ENCODE assay signal across 23 cellular contexts in the genomic region with DNA sequence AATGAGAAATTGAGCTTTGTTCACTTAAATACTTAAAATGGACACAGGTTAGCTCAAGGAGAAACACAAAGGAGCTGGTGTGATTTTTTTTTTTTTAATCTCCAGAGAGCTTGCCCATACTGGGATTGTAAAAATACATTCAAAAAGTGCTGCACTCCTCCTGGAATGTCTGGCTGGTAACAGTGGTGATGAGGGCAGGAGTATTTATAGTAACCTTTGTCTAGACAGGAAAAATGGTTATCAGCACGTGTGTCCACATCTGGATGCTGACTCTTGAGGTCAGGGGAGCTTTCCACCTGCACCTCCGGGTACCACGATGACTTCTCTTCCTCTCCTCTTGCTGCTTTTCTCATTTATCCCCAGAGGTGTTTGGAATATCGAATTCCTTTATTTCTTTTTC. TPM values are rescaled to one million over a fixed set of nuclear protein-coding genes. Genes with fewer than 3 reads are reported as not detected.
DNase-seq lines count a peak whose midpoint lies in the region; ATAC-seq and TF ChIP-seq lines count a peak whose summit lies in the region.
"Had no signal": no experiment of that assay in that cellular context is flagged by ENCODE, and none has a peak within 500 bp of the region (broad histone marks: within the 10 kb centered on the region; RNA-seq: fewer than 3 reads in every experiment).

No MANE protein-coding gene starts in this region.

- TF ChIP-seq CTCF in MM.1S (IDR thresholded peaks at IDR 0.05; ENCODE audit: low read length): no peak
- TF ChIP-seq CTCF in thoracic aorta (IDR thresholded peaks at IDR 0.05): no peak

- H3K79me2 ChIP-seq in MM.1S (ENCODE audit: low read length): no peaks in the 10 kb centered on the region

- H3K9me2 ChIP-seq in MM.1S (replicated peaks; ENCODE audit: insufficient read depth, low read length): no peaks in the 10 kb centered on the region

- peak; percentile 44 for DNase-seq in MM.1S
- DNase-seq in dermis blood vessel endothelial cell: peak; percentile 42
- DNase-seq in left cardiac atrium: no peak
- no peak for DNase-seq in thoracic aorta (ENCODE audit: low spot score)
- no peak for DNase-seq in NCI-H1092 (lab: John Stamatoyannopoulos, UW)
- DNase-seq in DMS153 (lab: John Stamatoyannopoulos, UW): no peak
- DNase-seq: Calu3; GM23248; H7; Kasumi-1; MV-4-11; NCI-H1105 treated with DMSO at 0.1 percent for 48 hours; NCI-H146; NCI-H1930; NCI-H2107; NCI-H446; NCI-H524 treated with DMSO at 0.1 percent for 48 hours; NCI-H774; NK-92 treated with Interleukin-12 subunit alpha and Interleukin-12 subunit beta, amount 100 ng/mL, for 24 hours; PC-3 had no signal

- no peaks in the 10 kb centered on the region for H3K9me3 ChIP-seq in MM.1S (replicated peaks; ENCODE audit: insufficient read depth, low read length)
- H3K9me3 ChIP-seq in thoracic aorta: no peaks in the 10 kb centered on the region
- H3K9me3 ChIP-seq: SJSA1 had no signal

- H3K9ac ChIP-seq in MM.1S (ENCODE audit: low read length): no peak overlapping the region
- H3K9ac ChIP-seq: GM23248 had no signal

- no peak overlapping the region for H2AFZ ChIP-seq in MM.1S (ENCODE audit: low read length)
- H2AFZ ChIP-seq: GM23248 had no signal

- H3K36me3 ChIP-seq in MM.1S (replicated peaks; ENCODE audit: insufficient read depth, low read length) (no peaks in the 10 kb centered on the region), thoracic aorta (peaks cover 13% of the 10 kb centered on the region)

- no peak overlapping the region for H3K4me2 ChIP-seq in MM.1S (ENCODE audit: low read depth, low read length)

- ATAC-seq in left cardiac atrium (peak; percentile 50 to 76), thoracic aorta (ENCODE audit: insufficient number of reproducible peaks, low FRiP score, low read depth) (peak; percentile 79), GM21576 (IDR thresholded peaks at IDR 0.05; ENCODE audit: unreplicated experiment) (no peak)
- ATAC-seq: K562, PC-3 had no signal

- H3K27ac ChIP-seq in MM.1S (ENCODE audit: low read length) (no peak overlapping the region), thoracic aorta (peak overlapping the region in 1 of 2 donors; percentile 43)
- H3K27ac ChIP-seq: GM23248, SJSA1 had no signal

- intact Hi-C loops in left cardiac atrium (cut with DNase I): no loop called here

- no peaks in the 10 kb centered on the region for H3K27me3 ChIP-seq in MM.1S (replicated peaks; ENCODE audit: insufficient read depth, low read length)
- H3K27me3 ChIP-seq in thoracic aorta (replicated peaks; ENCODE audit: insufficient read depth): no peaks in the 10 kb centered on the region
- H3K27me3 ChIP-seq: SJSA1 had no signal

- no peaks in the 10 kb centered on the region for H3F3A ChIP-seq in MM.1S (ENCODE audit: insufficient read depth, low read length)

- no peak overlapping the region for H3K4me3 ChIP-seq in MM.1S (ENCODE audit: low read length)
- H3K4me3 ChIP-seq in thoracic aorta: no peak overlapping the region
- H3K4me3 ChIP-seq: GM23248, K562, SJSA1 had no signal

- H3K4me1 ChIP-seq in MM.1S (ENCODE audit: low read length) (peaks cover 10% of the 10 kb centered on the region; the same call in 1 of the 2 replicates), thoracic aorta (ENCODE audit: control insufficient read depth in 1 of 2, low read depth in 2 of 2) (peaks cover 3 to 26% of the 10 kb centered on the region in 2 donors)

- no peaks in the 10 kb centered on the region for H4K20me1 ChIP-seq in MM.1S (ENCODE audit: insufficient read depth, low read length)

RNA-seq across cellular contexts. Expression of gene EXT2, which starts 30.1 kb away (rescaled TPM):
- total RNA-seq in dermis blood vessel endothelial cell (149 and 158 TPM in 2 replicates), left cardiac atrium (10 to 100 TPM; 33.7 to 34.6 TPM), thoracic aorta (100 to 1,000 TPM in 1 of 2 donors, 10 to 100 TPM in 1; 64.4 to 102 TPM)

RNA-seq across cellular contexts. Expression of gene ACCS, which starts 59.5 kb away (rescaled TPM):
- 8.2 and 9.0 TPM in 2 replicates for total RNA-seq in dermis blood vessel endothelial cell
- 1 to 10 TPM; 8.5 to 9.1 TPM for total RNA-seq in left cardiac atrium
- total RNA-seq in thoracic aorta: 10 to 100 TPM; 32.3 to 32.6 TPM

Comparison
In these comparisons a context has a peak if more than half of its experiments do, and no peak if none do; other contexts are left out.
1. DNase-seq: peak in MM.1S (single experiment) and dermis blood vessel endothelial cell (single experiment); none in left cardiac atrium (single experiment), thoracic aorta (single experiment), NCI-H1092 (single experiment) and DMS153 (single experiment).